ENCODE assay signal across 17 cellular contexts in genomic region chr10:57815926-57816325, GRCh38.
A peak's percentile ranks its signal among the peaks of the same experiment; 100 is the strongest.
DNase-seq lines count a peak whose midpoint lies in the region; ATAC-seq and TF ChIP-seq lines count a peak whose summit lies in the region.
"Had no signal": no experiment of that assay in that cellular context is flagged by ENCODE, and none has a peak within 500 bp of the region (broad histone marks: within the 10 kb centered on the region; RNA-seq: fewer than 3 reads in every experiment).

No MANE protein-coding gene starts in this region.

- H3K27ac ChIP-seq in mammary epithelial cell (ENCODE audit: insufficient read depth, low read depth, low read length) (no peak overlapping the region), breast epithelium (no peak overlapping the region), RWPE2 (ENCODE audit: poor library complexity, severe bottlenecking) (no peak overlapping the region)
- H3K27ac ChIP-seq: BLaER1 treated with 17β-estradiol and CSF1 and Interleukin-3, amounts not matched to agents 10 nM and 100 nM; GM23248 had no signal

- H3K9ac ChIP-seq in mammary epithelial cell (ENCODE audit: insufficient read depth, low read length): no peak overlapping the region
- H3K9ac ChIP-seq: BLaER1 treated with 17β-estradiol and CSF1 and Interleukin-3, amounts not matched to agents 10 nM and 100 nM; GM23248 had no signal

- H3K9me3 ChIP-seq in mammary epithelial cell (replicated peaks; ENCODE audit: insufficient read depth, low read length) (no peaks in the 10 kb centered on the region), breast epithelium (no peaks in the 10 kb centered on the region), RWPE2 (ENCODE audit: severe bottlenecking) (no peaks in the 10 kb centered on the region)
- H3K9me3 ChIP-seq: BLaER1 treated with 17β-estradiol and CSF1 and Interleukin-3, amounts not matched to agents 10 nM and 100 nM had no signal

- H3K27ac Mint-ChIP-seq in type B pancreatic cell: peak overlapping the region; percentile 2
- H3K27ac Mint-ChIP-seq: B cell; CD4-positive, CD25-positive, alpha-beta regulatory T cell; CD8-positive, alpha-beta memory T cell had no signal

- H3K9me3 Mint-ChIP-seq in type B pancreatic cell: no peaks in the 10 kb centered on the region

- peaks cover 19% of the 10 kb centered on the region for H3K4me1 ChIP-seq in mammary epithelial cell (ENCODE audit: insufficient read depth, low read length)
- no peaks in the 10 kb centered on the region for H3K4me1 ChIP-seq in breast epithelium
- peaks cover 12% of the 10 kb centered on the region for H3K4me1 ChIP-seq in RWPE2 (ENCODE audit: insufficient read depth, poor library complexity, severe bottlenecking)
- H3K4me1 ChIP-seq: BLaER1 treated with 17β-estradiol and CSF1 and Interleukin-3, amounts not matched to agents 10 nM and 100 nM had no signal

- TF ChIP-seq POLR2A in breast epithelium (IDR thresholded peaks at IDR 0.05): no peak

- no peak overlapping the region for H3K4me2 ChIP-seq in mammary epithelial cell (ENCODE audit: insufficient read depth, low read depth, low read length)
- H3K4me2 ChIP-seq: BLaER1 treated with 17β-estradiol and CSF1 and Interleukin-3, amounts not matched to agents 10 nM and 100 nM had no signal

- intact Hi-C loops in mammary epithelial cell (cut with micrococcal nuclease) (no loop called here), breast epithelium (cut with DNase I; ENCODE audit: low total_unique reads) (no loop called here)

- no peak overlapping the region for H3K4me3 Mint-ChIP-seq in type B pancreatic cell
- H3K4me3 Mint-ChIP-seq: B cell; CD4-positive, CD25-positive, alpha-beta regulatory T cell; CD8-positive, alpha-beta memory T cell had no signal

- no peaks in the 10 kb centered on the region for H3K36me3 Mint-ChIP-seq in type B pancreatic cell
- H3K36me3 Mint-ChIP-seq: CD4-positive, CD25-positive, alpha-beta regulatory T cell; CD8-positive, alpha-beta memory T cell had no signal

- no TSS peak for BruUV-seq in mammary epithelial cell (replicated peaks; lab: Mats Ljungman, UMichigan)

- TF ChIP-seq CTCF in mammary epithelial cell (conservative IDR thresholded peaks at IDR 0.05 in 1 of 2, IDR thresholded peaks at IDR 0.05 in 1 of 2; ENCODE audit: extremely low read depth in 1 of 2, insufficient read depth in 1 of 2, low read depth in 1 of 2, low read length in 2 of 2) (no peak), breast epithelium (IDR thresholded peaks at IDR 0.05) (no peak), RWPE2 (IDR thresholded peaks at IDR 0.05; ENCODE audit: poor library complexity, severe bottlenecking) (no peak), type B pancreatic cell (conservative IDR thresholded peaks at IDR 0.05) (no peak)

- H3K4me3 ChIP-seq in mammary epithelial cell (replicated peaks in 1 of 3; ENCODE audit: insufficient read depth in 1 of 3, low read depth in 2 of 3, low read length in 3 of 3) (no peak overlapping the region), breast epithelium (no peak overlapping the region), RWPE2 (ENCODE audit: severe bottlenecking) (no peak overlapping the region)
- H3K4me3 ChIP-seq: BLaER1 treated with 17β-estradiol and CSF1 and Interleukin-3, amounts not matched to agents 10 nM and 100 nM; GM23248 had no signal

- H4K20me1 ChIP-seq in mammary epithelial cell (ENCODE audit: insufficient read depth, low read length): no peaks in the 10 kb centered on the region
- H4K20me1 ChIP-seq: BLaER1 treated with 17β-estradiol and CSF1 and Interleukin-3, amounts not matched to agents 10 nM and 100 nM had no signal

- peak; percentile 22 for DNase-seq in mammary epithelial cell
- DNase-seq in breast epithelium (ENCODE audit: low spot score in 2 of 2): no peak
- DNase-seq in RWPE2 (ENCODE audit: low spot score): no peak
- no peak for DNase-seq in type B pancreatic cell (ENCODE audit: extremely low spot score, unreplicated experiment)
- no peak for DNase-seq in CD1c-positive myeloid dendritic cell (ENCODE audit: extremely low spot score)
- DNase-seq in ecto neural progenitor cell (ENCODE audit: low spot score): no peak
- DNase-seq: CD4-positive, CD25-positive, alpha-beta regulatory T cell; CD8-positive, alpha-beta memory T cell; COR-L47; DMS153; DMS79; GDM1; GM23248; HCEC 1CT; IMR-90 had no signal

- CTCF ChIA-PET in mammary epithelial cell (lab: Charles Lee; ENCODE audit: low non-redundant PET): no interaction called here

- WGBS in mammary epithelial cell (ENCODE audit: low coverage, missing lambda C conversion rate): 67% methylated on average over 3 of the region's 3 CpGs

- no peak overlapping the region for H2AFZ ChIP-seq in mammary epithelial cell (ENCODE audit: low read depth, low read length)
- H2AFZ ChIP-seq: GM23248 had no signal

- peaks cover 9% of the 10 kb centered on the region for H3K4me1 Mint-ChIP-seq in type B pancreatic cell (ENCODE audit: unreplicated experiment)
- H3K4me1 Mint-ChIP-seq: B cell; CD4-positive, CD25-positive, alpha-beta regulatory T cell; CD8-positive, alpha-beta memory T cell had no signal

- no peaks in the 10 kb centered on the region for H3K79me2 ChIP-seq in mammary epithelial cell (ENCODE audit: insufficient read depth, low read length)

- no peaks in the 10 kb centered on the region for H3K27me3 Mint-ChIP-seq in type B pancreatic cell
- H3K27me3 Mint-ChIP-seq: B cell; CD4-positive, CD25-positive, alpha-beta regulatory T cell had no signal

- dilution Hi-C loops in mammary epithelial cell (cut with HindIII; ENCODE audit: low sequenced_read_pairs): no loop called here

- H3K27me3 ChIP-seq in mammary epithelial cell (ENCODE audit: insufficient read depth, low read length) (no peaks in the 10 kb centered on the region), breast epithelium (no peaks in the 10 kb centered on the region), RWPE2 (ENCODE audit: insufficient read depth, poor library complexity, severe bottlenecking) (no peaks in the 10 kb centered on the region)
- H3K27me3 ChIP-seq: BLaER1 treated with 17β-estradiol and CSF1 and Interleukin-3, amounts not matched to agents 10 nM and 100 nM had no signal

- in situ Hi-C loops in mammary epithelial cell (cut with MboI; ENCODE audit: low sequenced_read_pairs in 2 of 2): no loop called here

- ATAC-seq in RWPE2 (ENCODE audit: low read depth): peak; percentile 50; the same call in 1 of the 3 replicates

- H3K36me3 ChIP-seq in mammary epithelial cell (ENCODE audit: insufficient read depth, low read length) (no peaks in the 10 kb centered on the region), breast epithelium (no peaks in the 10 kb centered on the region), RWPE2 (ENCODE audit: low read depth) (no peaks in the 10 kb centered on the region)
- H3K36me3 ChIP-seq: BLaER1 treated with 17β-estradiol and CSF1 and Interleukin-3, amounts not matched to agents 10 nM and 100 nM had no signal
